21 cellular contexts compared by ENCODE assay signal in genomic region chr11:29317669-29318068, GRCh38.
"Had no signal": no experiment of that assay in that cellular context is flagged by ENCODE, and none has a peak within 500 bp of the region (broad histone marks: within the 10 kb centered on the region; RNA-seq: fewer than 3 reads in every experiment).

No MANE protein-coding gene starts in this region.

- H3K4me1 Mint-ChIP-seq: activated CD8-positive, alpha-beta memory T cell treated with anti-CD3 and anti-CD28 coated beads, Interleukin-2, amount 10 ng/mL, durations not matched to agents 7 days and 5 days; stimulated activated naive B cell treated with anti-CD40 and anti-IgM and Interleukin-4, amounts not matched to agents 10 μg/mL and 1 μg/mL and 100 μg/mL, for 72 hours had no signal

- H3K4me1 ChIP-seq: left ventricle myocardium inferior, tibial nerve, vagina had no signal

- FAIRE-seq: kidney had no signal

- H3K27ac Mint-ChIP-seq: activated CD4-positive, alpha-beta memory T cell treated with anti-CD3 and anti-CD28 coated beads for 36 hours; activated CD8-positive, alpha-beta memory T cell treated with anti-CD3 and anti-CD28 coated beads, Interleukin-2, amount 10 ng/mL, durations not matched to agents 7 days and 5 days; activated T-helper 2 cell treated with anti-CD3 and anti-CD28 coated beads, Interferon-gamma antibody, Interleukin-2, Interleukin-4, amounts not matched to agents 10 μg/mL and 5 μg/mL and 100 μg/mL, durations not matched to agents 14 hours and 24 hours and 36 hours; effector memory CD8-positive, alpha-beta T cell; naive thymus-derived CD8-positive, alpha-beta T cell; stimulated activated naive B cell treated with anti-CD40 and anti-IgM and Interleukin-4, amounts not matched to agents 10 μg/mL and 1 μg/mL and 100 μg/mL, for 72 hours had no signal

- H3K27me3 ChIP-seq: neutrophil, tibial nerve, vagina had no signal

- ATAC-seq: activated CD8-positive, alpha-beta memory T cell treated with anti-CD3 and anti-CD28 coated beads, Interleukin-2, amount 10 ng/mL, durations not matched to agents 7 days and 5 days; effector memory CD8-positive, alpha-beta T cell; mucosa of descending colon; naive thymus-derived CD8-positive, alpha-beta T cell; stimulated activated naive B cell treated with anti-CD40 and anti-IgM and Interleukin-4, amounts not matched to agents 10 μg/mL and 1 μg/mL and 100 μg/mL, for 72 hours had no signal

- H3K36me3 ChIP-seq: left ventricle myocardium inferior, neutrophil, tibial nerve, vagina had no signal

- H3K4me3 Mint-ChIP-seq: activated CD4-positive, alpha-beta memory T cell treated with anti-CD3 and anti-CD28 coated beads for 36 hours; activated CD8-positive, alpha-beta memory T cell treated with anti-CD3 and anti-CD28 coated beads, Interleukin-2, amount 10 ng/mL, durations not matched to agents 7 days and 5 days; effector memory CD8-positive, alpha-beta T cell; naive thymus-derived CD8-positive, alpha-beta T cell; stimulated activated naive B cell treated with anti-CD40 and anti-IgM and Interleukin-4, amounts not matched to agents 10 μg/mL and 1 μg/mL and 100 μg/mL, for 72 hours had no signal

- H3K27ac ChIP-seq: epithelial cell of prostate, left ventricle myocardium inferior, neutrophil, tibial nerve, vagina had no signal

- H3K36me3 Mint-ChIP-seq: activated CD4-positive, alpha-beta memory T cell treated with anti-CD3 and anti-CD28 coated beads for 36 hours; activated CD8-positive, alpha-beta memory T cell treated with anti-CD3 and anti-CD28 coated beads, Interleukin-2, amount 10 ng/mL, durations not matched to agents 7 days and 5 days; naive thymus-derived CD8-positive, alpha-beta T cell; stimulated activated naive B cell treated with anti-CD40 and anti-IgM and Interleukin-4, amounts not matched to agents 10 μg/mL and 1 μg/mL and 100 μg/mL, for 72 hours had no signal

- DNase-seq: activated CD4-positive, alpha-beta memory T cell treated with anti-CD3 and anti-CD28 coated beads for 36 hours; activated CD8-positive, alpha-beta memory T cell treated with anti-CD3 and anti-CD28 coated beads, Interleukin-2, amount 10 ng/mL, durations not matched to agents 7 days and 5 days; activated naive CD4-positive, alpha-beta T cell treated with anti-CD3 and anti-CD28 coated beads, Interleukin-2, amount 50 U/mL, for 16 hours; activated T-cell treated with anti-CD3 and anti-CD28 coated beads, Interleukin-2, amount 50 U/mL, for 1 hour; cerebellar nuclear complex; dermis blood vessel endothelial cell; effector memory CD8-positive, alpha-beta T cell; hippocampal formation; kidney; left ventricle myocardium inferior; mucosa of descending colon; naive thymus-derived CD8-positive, alpha-beta T cell; posterior cingulate gyrus; retina; stimulated activated CD4-positive, alpha-beta T cell treated with anti-CD3 and anti-CD28 coated beads, Interleukin-2, amount 100 ng/mL, for 48 hours; stimulated activated naive B cell treated with anti-CD40 and anti-IgM and Interleukin-4, amounts not matched to agents 10 μg/mL and 1 μg/mL and 100 μg/mL, for 72 hours had no signal

- H3K9me3 ChIP-seq: left ventricle myocardium inferior, mucosa of descending colon, neutrophil, tibial nerve, vagina had no signal

- H3K4me3 ChIP-seq: left ventricle myocardium inferior, mucosa of descending colon, tibial nerve, vagina had no signal

- H3K27me3 Mint-ChIP-seq: activated CD4-positive, alpha-beta memory T cell treated with anti-CD3 and anti-CD28 coated beads for 36 hours; activated CD8-positive, alpha-beta memory T cell treated with anti-CD3 and anti-CD28 coated beads, Interleukin-2, amount 10 ng/mL, durations not matched to agents 7 days and 5 days; effector memory CD8-positive, alpha-beta T cell; naive thymus-derived CD8-positive, alpha-beta T cell; stimulated activated naive B cell treated with anti-CD40 and anti-IgM and Interleukin-4, amounts not matched to agents 10 μg/mL and 1 μg/mL and 100 μg/mL, for 72 hours had no signal
